Comparison of ENCODE assay signal across 18 cellular contexts in genomic region chr1:58845947-58846346, GRCh38.
"Had no signal": no experiment of that assay in that cellular context is flagged by ENCODE, and none has a peak within 500 bp of the region (broad histone marks: within the 10 kb centered on the region; RNA-seq: fewer than 3 reads in every experiment).

No MANE protein-coding gene starts in this region.

- H3K27ac ChIP-seq: lower lobe of right lung, parathyroid adenoma, suprapubic skin had no signal

- H3K4me1 Mint-ChIP-seq: activated CD8-positive, alpha-beta memory T cell treated with anti-CD3 and anti-CD28 coated beads, Interleukin-2, amount 10 ng/mL, durations not matched to agents 7 days and 5 days; activated naive CD8-positive, alpha-beta T cell treated with anti-CD3 and anti-CD28 coated beads for 36 hours had no signal

- H3K9me3 Mint-ChIP-seq: activated naive CD8-positive, alpha-beta T cell treated with anti-CD3 and anti-CD28 coated beads for 36 hours; activated T-cell treated with anti-CD3 and anti-CD28 coated beads, Interleukin-2, amount 50 U/mL, for 24 hours had no signal

- H3K9me3 ChIP-seq: lower lobe of right lung, suprapubic skin had no signal

- H3K27me3 ChIP-seq: suprapubic skin had no signal

- ATAC-seq: activated CD8-positive, alpha-beta memory T cell treated with anti-CD3 and anti-CD28 coated beads, Interleukin-2, amount 10 ng/mL, durations not matched to agents 7 days and 5 days; lower lobe of right lung; stimulated activated naive CD8-positive, alpha-beta T cell treated with anti-CD3 and anti-CD28 coated beads, Interleukin-15, Interleukin-2, amounts not matched to agents 100 U/mL and 50 U/mL, for 24 hours had no signal

- H3K4me3 ChIP-seq: lower lobe of right lung, suprapubic skin had no signal

- H3K4me3 Mint-ChIP-seq: activated CD8-positive, alpha-beta memory T cell treated with anti-CD3 and anti-CD28 coated beads, Interleukin-2, amount 10 ng/mL, durations not matched to agents 7 days and 5 days; activated naive CD8-positive, alpha-beta T cell treated with anti-CD3 and anti-CD28 coated beads for 36 hours; activated T-cell treated with anti-CD3 and anti-CD28 coated beads, Interleukin-2, amount 50 U/mL, for 24 hours had no signal

- H2AFZ ChIP-seq: parathyroid adenoma had no signal

- H3K9ac ChIP-seq: parathyroid adenoma had no signal

- H3K27me3 Mint-ChIP-seq: activated CD8-positive, alpha-beta memory T cell treated with anti-CD3 and anti-CD28 coated beads, Interleukin-2, amount 10 ng/mL, durations not matched to agents 7 days and 5 days; activated naive CD8-positive, alpha-beta T cell treated with anti-CD3 and anti-CD28 coated beads for 36 hours; activated T-cell treated with anti-CD3 and anti-CD28 coated beads, Interleukin-2, amount 50 U/mL, for 24 hours had no signal

- H3K36me3 ChIP-seq: lower lobe of right lung, suprapubic skin had no signal

- DNase-seq: activated CD4-positive, alpha-beta T cell treated with anti-CD3 and anti-CD28 coated beads for 1 hour; activated CD4-positive, alpha-beta T cell treated with anti-CD3 and anti-CD28 coated beads, Interleukin-2, amount 50 U/mL, for 48 hours; activated CD8-positive, alpha-beta memory T cell treated with anti-CD3 and anti-CD28 coated beads, Interleukin-2, amount 10 ng/mL, durations not matched to agents 7 days and 5 days; activated gamma-delta T cell; activated naive CD8-positive, alpha-beta T cell treated with anti-CD3 and anti-CD28 coated beads for 36 hours; activated T-cell treated with anti-CD3 and anti-CD28 coated beads, Interleukin-2, amount 50 U/mL, for 24 hours; anterior cingulate cortex; cerebellar nuclear complex; dermis blood vessel endothelial cell; erythroblast; hypothalamus; lower lobe of right lung; midbrain; stimulated activated CD4-positive, alpha-beta T cell treated with anti-CD3 and anti-CD28 coated beads, Interleukin-4, amount 100 ng/mL, for 1 hour; stimulated activated CD8-positive, alpha-beta memory T cell treated with anti-CD3 and anti-CD28 coated beads, Interleukin-4, amount 100 ng/mL, for 48 hours; stimulated activated naive CD8-positive, alpha-beta T cell treated with anti-CD3 and anti-CD28 coated beads, Interleukin-15, Interleukin-2, amounts not matched to agents 100 U/mL and 50 U/mL, for 24 hours had no signal

- H3K79me2 ChIP-seq: parathyroid adenoma had no signal

- H3K27ac Mint-ChIP-seq: activated CD8-positive, alpha-beta memory T cell treated with anti-CD3 and anti-CD28 coated beads, Interleukin-2, amount 10 ng/mL, durations not matched to agents 7 days and 5 days; activated T-cell treated with anti-CD3 and anti-CD28 coated beads, Interleukin-2, amount 50 U/mL, for 24 hours had no signal

- H3K36me3 Mint-ChIP-seq: activated CD8-positive, alpha-beta memory T cell treated with anti-CD3 and anti-CD28 coated beads, Interleukin-2, amount 10 ng/mL, durations not matched to agents 7 days and 5 days; activated naive CD8-positive, alpha-beta T cell treated with anti-CD3 and anti-CD28 coated beads for 36 hours had no signal
